ENCODE assay signal across 22 cellular contexts in genomic region chr12:63010698-63011097, GRCh38.
"Had no signal": no experiment of that assay in that cellular context is flagged by ENCODE, and none has a peak within 500 bp of the region (broad histone marks: within the 10 kb centered on the region; RNA-seq: fewer than 3 reads in every experiment).

No MANE protein-coding gene starts in this region.

- DNase-seq: colonic mucosa; cortex of kidney; dermis blood vessel endothelial cell; dorsolateral prefrontal cortex; effector CD4-positive, alpha-beta T cell; effector CD8-positive, alpha-beta T cell; effector memory CD4-positive, alpha-beta T cell; effector memory CD8-positive, alpha-beta T cell; endodermal cell; erythroblast; esophagus squamous epithelium; foreskin fibroblast; foreskin keratinocyte; foreskin melanocyte; gastrocnemius medialis; glutamatergic neuron; head of caudate nucleus; heart left ventricle; heart right ventricle had no signal

- H3K9me3 Mint-ChIP-seq: dendritic cell treated with granulocyte-macrophage colony-stimulating factor and Interleukin-4, amounts not matched to agents 40 ng/mL and 50 ng/mL, for 4 days; endodermal cell had no signal

- H3K4me3 Mint-ChIP-seq: dendritic cell treated with granulocyte-macrophage colony-stimulating factor and Interleukin-4, amounts not matched to agents 40 ng/mL and 50 ng/mL, for 4 days; effector memory CD8-positive, alpha-beta T cell; endodermal cell had no signal

- H3K27me3 Mint-ChIP-seq: dendritic cell treated with granulocyte-macrophage colony-stimulating factor and Interleukin-4, amounts not matched to agents 40 ng/mL and 50 ng/mL, for 4 days; effector memory CD8-positive, alpha-beta T cell had no signal

- ATAC-seq: effector memory CD8-positive, alpha-beta T cell; esophagus mucosa; foreskin keratinocyte; gastrocnemius medialis; gastroesophageal sphincter; heart left ventricle; heart right ventricle had no signal

- H3K27ac Mint-ChIP-seq: dendritic cell treated with granulocyte-macrophage colony-stimulating factor and Interleukin-4, amounts not matched to agents 40 ng/mL and 50 ng/mL, for 4 days; effector memory CD8-positive, alpha-beta T cell; endodermal cell had no signal

- H3K4me1 Mint-ChIP-seq: endodermal cell had no signal
